ENCODE assay signal across 9 cellular contexts in the genomic region with DNA sequence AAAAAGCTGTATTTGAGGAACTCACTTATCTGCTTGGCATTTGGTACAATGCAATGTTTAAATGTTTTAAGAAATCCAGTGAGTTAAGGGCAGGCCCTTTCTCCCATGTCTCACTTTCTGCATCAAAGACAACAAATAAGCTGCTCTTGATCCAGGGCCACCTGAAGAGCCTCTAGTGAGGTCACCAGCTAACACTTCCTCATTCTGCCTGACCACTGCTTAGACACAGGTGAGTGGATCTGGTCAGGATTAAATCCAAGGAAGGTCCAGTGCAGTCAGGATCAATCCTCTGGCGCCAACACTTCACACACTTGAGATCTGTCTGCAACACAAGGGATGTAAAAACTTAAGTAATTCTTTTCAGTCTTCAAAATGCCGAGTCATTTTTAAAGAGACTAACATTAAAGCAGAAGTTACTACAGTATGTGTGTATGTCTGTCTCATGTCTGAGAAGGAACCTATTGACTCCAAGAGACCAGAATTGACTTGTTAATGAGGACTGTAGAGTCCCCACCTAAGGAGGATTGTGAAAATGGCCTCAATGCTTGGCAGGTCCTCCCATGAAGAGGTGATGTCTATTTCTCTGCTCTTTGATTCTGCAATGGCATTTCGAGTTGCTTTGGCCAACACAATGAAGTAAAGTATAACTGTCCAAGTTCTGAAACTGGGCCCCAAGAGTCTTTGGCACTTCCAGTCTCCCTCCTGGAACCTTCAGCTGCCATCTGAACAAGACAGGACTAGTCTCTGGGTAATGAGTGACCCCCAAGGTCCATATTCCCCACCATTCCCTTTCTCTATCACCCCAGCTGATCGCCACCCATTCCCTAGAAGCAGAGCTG. TPM values are rescaled to one million over a fixed set of nuclear protein-coding genes. Genes with fewer than 3 reads are reported as not detected.
DNase-seq lines count a peak whose midpoint lies in the region; ATAC-seq and TF ChIP-seq lines count a peak whose summit lies in the region.
"Had no signal": no experiment of that assay in that cellular context is flagged by ENCODE, and none has a peak within 500 bp of the region (broad histone marks: within the 10 kb centered on the region; RNA-seq: fewer than 3 reads in every experiment).

No MANE protein-coding gene starts in this region.

- H3K4me1 ChIP-seq in cardiac muscle cell (ENCODE audit: low read depth), result peaks cover 36% of the 10 kb centered on the region
- peaks cover 15% of the 10 kb centered on the region for H3K4me1 ChIP-seq in right cardiac atrium (ENCODE audit: control insufficient read depth, insufficient read depth, low read length)
- peaks cover 16 to 88% (median 24%) of the 10 kb centered on the region in 3 donors for H3K4me1 ChIP-seq in esophagus squamous epithelium
- H3K4me1 ChIP-seq in Karpas-422 (ENCODE audit: low read length), result no peaks in the 10 kb centered on the region

- peaks cover 49% of the 10 kb centered on the region for H3K36me3 Mint-ChIP-seq in type B pancreatic cell
- peaks cover 13% of the 10 kb centered on the region for H3K36me3 Mint-ChIP-seq in activated CD4-positive, alpha-beta memory T cell treated with anti-CD3 and anti-CD28 coated beads, Interleukin-2, amount 10 ng/mL, durations not matched to agents 7 days and 5 days (ENCODE audit: low read depth)

- H3K4me3 ChIP-seq in cardiac muscle cell (no peak overlapping the region), right cardiac atrium (ENCODE audit: low read length) (no peak overlapping the region), esophagus squamous epithelium (no peak overlapping the region), Karpas-422 (ENCODE audit: low read length) (no peak overlapping the region)

- peaks cover 9% of the 10 kb centered on the region for H3K9me3 Mint-ChIP-seq in type B pancreatic cell
- H3K9me3 Mint-ChIP-seq in activated CD4-positive, alpha-beta memory T cell treated with anti-CD3 and anti-CD28 coated beads, Interleukin-2, amount 10 ng/mL, durations not matched to agents 7 days and 5 days, result no peaks in the 10 kb centered on the region

- no peak for DNase-seq in cardiac muscle cell (ENCODE audit: low read depth in 1 of 2, low spot score in 1 of 2)
- DNase-seq in right cardiac atrium, result no peak
- peak; percentile 28 for DNase-seq in HT-29 (ENCODE audit: low spot score)
- DNase-seq in esophagus squamous epithelium (lab: John Stamatoyannopoulos, UW), result no peak
- no peak for DNase-seq in type B pancreatic cell (ENCODE audit: extremely low spot score, unreplicated experiment)
- DNase-seq in inferior parietal cortex (ENCODE audit: extremely low spot score), result no peak
- no peak for DNase-seq in Karpas-422
- no peak for DNase-seq in activated CD4-positive, alpha-beta memory T cell treated with anti-CD3 and anti-CD28 coated beads, Interleukin-2, amount 10 ng/mL, durations not matched to agents 7 days and 5 days
- DNase-seq: NCI-H526 had no signal

- no peak overlapping the region for H2AFZ ChIP-seq in Karpas-422 (ENCODE audit: low read length)

- H3K36me3 ChIP-seq in cardiac muscle cell (no peaks in the 10 kb centered on the region), esophagus squamous epithelium (peaks cover 0 to 7% (median 0%) of the 10 kb centered on the region in 3 donors), Karpas-422 (ENCODE audit: insufficient read depth, low read length) (no peaks in the 10 kb centered on the region)

- no peak for TF ChIP-seq POLR2A in esophagus squamous epithelium (IDR thresholded peaks at IDR 0.05)

- no peak overlapping the region for H3K4me2 ChIP-seq in Karpas-422 (ENCODE audit: low read depth, low read length, poor library complexity, severe bottlenecking)

- POLR2A ChIA-PET in activated CD4-positive, alpha-beta memory T cell treated with anti-CD3 and anti-CD28 coated beads, Interleukin-2, amount 10 ng/mL, durations not matched to agents 7 days and 5 days (lab: Charles Lee), result no interaction called here

- H3K4me3 Mint-ChIP-seq in type B pancreatic cell, result peak overlapping the region; percentile 24
- no peak overlapping the region for H3K4me3 Mint-ChIP-seq in activated CD4-positive, alpha-beta memory T cell treated with anti-CD3 and anti-CD28 coated beads, Interleukin-2, amount 10 ng/mL, durations not matched to agents 7 days and 5 days

- no peaks in the 10 kb centered on the region for H3K27me3 Mint-ChIP-seq in type B pancreatic cell
- H3K27me3 Mint-ChIP-seq in activated CD4-positive, alpha-beta memory T cell treated with anti-CD3 and anti-CD28 coated beads, Interleukin-2, amount 10 ng/mL, durations not matched to agents 7 days and 5 days, result no peaks in the 10 kb centered on the region

- WGBS in right cardiac atrium, result 83% methylated on average over 4 of the region's 4 CpGs
- WGBS in esophagus squamous epithelium, 2 donors, result 71 to 91% methylated on average over 4 of the region's 4 CpGs

- H3K9me3 ChIP-seq in cardiac muscle cell (ENCODE audit: low read depth) (no peaks in the 10 kb centered on the region), right cardiac atrium (ENCODE audit: control insufficient read depth, low read length) (no peaks in the 10 kb centered on the region), esophagus squamous epithelium (no peaks in the 10 kb centered on the region), Karpas-422 (ENCODE audit: low read length) (no peaks in the 10 kb centered on the region)

- intact Hi-C loops in right cardiac atrium (cut with DNase I) (no loop called here), esophagus squamous epithelium (cut with DNase I) (no loop called here)

- no peak for ATAC-seq in right cardiac atrium

- H3K27ac ChIP-seq in cardiac muscle cell, result peak overlapping the region; percentile 35
- no peak overlapping the region for H3K27ac ChIP-seq in right cardiac atrium (ENCODE audit: low read length)
- peak overlapping the region; percentile 25 to 60 (median 40) for H3K27ac ChIP-seq in esophagus squamous epithelium
- H3K27ac ChIP-seq in Karpas-422 (ENCODE audit: low read length), result no peak overlapping the region

- CTCF ChIA-PET in activated CD4-positive, alpha-beta memory T cell treated with anti-CD3 and anti-CD28 coated beads, Interleukin-2, amount 10 ng/mL, durations not matched to agents 7 days and 5 days (lab: Charles Lee), result no interaction called here

- H3K27me3 ChIP-seq in cardiac muscle cell (no peaks in the 10 kb centered on the region), right cardiac atrium (ENCODE audit: control insufficient read depth, insufficient read depth) (no peaks in the 10 kb centered on the region), esophagus squamous epithelium (no peaks in the 10 kb centered on the region), Karpas-422 (ENCODE audit: low read length) (no peaks in the 10 kb centered on the region)

- no peaks in the 10 kb centered on the region for H3K9me2 ChIP-seq in Karpas-422 (replicated peaks; ENCODE audit: insufficient read depth, low read length)

- H4K20me1 ChIP-seq in Karpas-422 (ENCODE audit: insufficient read depth, low read depth, low read length), result no peaks in the 10 kb centered on the region

- peaks cover 78% of the 10 kb centered on the region for H3K4me1 Mint-ChIP-seq in type B pancreatic cell (ENCODE audit: unreplicated experiment)
- H3K4me1 Mint-ChIP-seq in activated CD4-positive, alpha-beta memory T cell treated with anti-CD3 and anti-CD28 coated beads, Interleukin-2, amount 10 ng/mL, durations not matched to agents 7 days and 5 days, result peaks cover 18% of the 10 kb centered on the region

- H3K79me2 ChIP-seq in Karpas-422 (ENCODE audit: low read length), result no peaks in the 10 kb centered on the region

- TF ChIP-seq CTCF in cardiac muscle cell (IDR thresholded peaks at IDR 0.05; ENCODE audit: low read depth, low read length) (no peak), esophagus squamous epithelium (IDR thresholded peaks at IDR 0.05) (no peak), type B pancreatic cell (conservative IDR thresholded peaks at IDR 0.05) (no peak)

- H3K9ac ChIP-seq in Karpas-422 (ENCODE audit: low read length), result no peak overlapping the region

- peak overlapping the region; percentile 97 for H3K27ac Mint-ChIP-seq in type B pancreatic cell
- H3K27ac Mint-ChIP-seq in activated CD4-positive, alpha-beta memory T cell treated with anti-CD3 and anti-CD28 coated beads, Interleukin-2, amount 10 ng/mL, durations not matched to agents 7 days and 5 days, result no peak overlapping the region

RNA-seq across cellular contexts. Expression of a gene that starts 43.1 kb away (rescaled TPM):
- total RNA-seq in cardiac muscle cell, result 15.8 and 24.3 TPM in 2 replicates
- 22.1 and 25.5 TPM in 2 replicates for polyA plus RNA-seq in cardiac muscle cell
- 10 to 100 TPM; 37.0 to 75.1 (median 39.8) TPM for total RNA-seq in right cardiac atrium
- polyA plus RNA-seq in right cardiac atrium, result 10.7 TPM
- 3.2 and 4.1 TPM in 2 replicates for total RNA-seq in HT-29 (2014; rRNA removed; shearing (Covaris generic))
- total RNA-seq in esophagus squamous epithelium, result 10 to 100 TPM; 14.9 to 21.9 (median 17.3) TPM
- total RNA-seq in type B pancreatic cell (ENCODE audit: low replicate concordance), result 85.8 and 173 TPM in 2 replicates
- not detected in 2 replicates for total RNA-seq in Karpas-422 (2014; rRNA removed; shearing (Covaris generic); ENCODE audit: low replicate concordance)
- total RNA-seq in activated CD4-positive, alpha-beta memory T cell treated with anti-CD3 and anti-CD28 coated beads, Interleukin-2, amount 10 ng/mL, durations not matched to agents 7 days and 5 days, result 10 to 100 TPM; 42.2 to 44.7 TPM

Comparison
In these comparisons a context has a peak if more than half of its experiments do, and no peak if none do; other contexts are left out.
1. H3K27ac ChIP-seq: peak in cardiac muscle cell (single experiment) and esophagus squamous epithelium (4 of 4); none in right cardiac atrium (single experiment) and Karpas-422 (single experiment).